Comparison of ENCODE assay signal across 8 cellular contexts in genomic region chr11:65918211-65919150, GRCh38. TPM values are rescaled to one million over a fixed set of nuclear protein-coding genes. Genes with fewer than 3 reads are reported as not detected.
DNase-seq lines count a peak whose midpoint lies in the region; ATAC-seq and TF ChIP-seq lines count a peak whose summit lies in the region.

TSS of gene C11orf68 (minus strand) at chr11:65919062. CDS start at chr11:65919031, 31 bp downstream.

- peaks cover 14% of the 10 kb centered on the region for H3K4me1 Mint-ChIP-seq in activated T-helper 17 cell treated with anti-CD3 and anti-CD28 coated beads, Interleukin-2, amount 50 U/mL, for 72 hours

- intact Hi-C loops in heart right ventricle (cut with DNase I): loop anchor here in 5 of 10 donors (1.0 to 5.0 kb wide), 8 partner anchors 28 to 346 kb away; partner anchors contain the start of genes SART1 (in 5 of the 5), FIBP (in 4 of the 5), CCDC85B (in 1 of the 5) and FAM89B (in 1 of the 5)

- peak within 1 kb of the TSS; percentile 89 for H3K27ac Mint-ChIP-seq in activated T-helper 17 cell treated with anti-CD3 and anti-CD28 coated beads, Interleukin-2, amount 50 U/mL, for 72 hours

- H3K36me3 ChIP-seq in heart right ventricle: peaks cover 0 to 37% (median 4%) of the 10 kb centered on the region in 9 donors

- H3K4me3 ChIP-seq in GM08714 (ENCODE audit: low read length): peak within 1 kb of the TSS; percentile 87
- peak within 1 kb of the TSS; percentile 81 to 100 (median 98) for H3K4me3 ChIP-seq in heart right ventricle

- peaks cover 39% of the 10 kb centered on the region for H3K36me3 Mint-ChIP-seq in activated T-helper 17 cell treated with anti-CD3 and anti-CD28 coated beads, Interleukin-2, amount 50 U/mL, for 72 hours (ENCODE audit: low read depth)

- peaks cover 36 to 60% (median 53%) of the 10 kb centered on the region in 9 donors for H3K4me1 ChIP-seq in heart right ventricle

- ATAC-seq in GM21381 (IDR thresholded peaks at IDR 0.05; ENCODE audit: unreplicated experiment) (peak; percentile 44), heart right ventricle (peak in 2 of 8 donors; percentile 0 to 1)
- peak; percentile 81 for ATAC-seq in activated T-helper 17 cell treated with anti-CD3 and anti-CD28 coated beads, Interleukin-2, amount 50 U/mL, for 72 hours (replicated peaks)

- TF ChIP-seq CTCF in heart right ventricle (IDR thresholded peaks at IDR 0.05): no peak

- H3K4me3 Mint-ChIP-seq in activated T-helper 17 cell treated with anti-CD3 and anti-CD28 coated beads, Interleukin-2, amount 50 U/mL, for 72 hours: peak within 1 kb of the TSS; percentile 86

- peak; percentile 48 for DNase-seq in HT-29 (ENCODE audit: low spot score)
- peak in 1 of 2 donors; percentile 14 for DNase-seq in heart right ventricle
- no peak for DNase-seq in pulmonary artery endothelial cell (ENCODE audit: low read depth, low spot score)
- DNase-seq in iPS-NIHi7 (ENCODE audit: extremely low spot score): no peak
- no peak for DNase-seq in superior temporal gyrus (ENCODE audit: extremely low spot score)

- no peaks in the 10 kb centered on the region for H3K27me3 Mint-ChIP-seq in activated T-helper 17 cell treated with anti-CD3 and anti-CD28 coated beads, Interleukin-2, amount 50 U/mL, for 72 hours

- H3K9me3 Mint-ChIP-seq in activated T-helper 17 cell treated with anti-CD3 and anti-CD28 coated beads, Interleukin-2, amount 50 U/mL, for 72 hours: no peaks in the 10 kb centered on the region

- peak within 1 kb of the TSS; percentile 95 to 99 (median 97) for H3K27ac ChIP-seq in heart right ventricle

- 4 to 6% methylated on average over 46 to 78 of the region's 78 CpGs for WGBS in heart right ventricle, 2 donors

- no peaks in the 10 kb centered on the region for H3K9me3 ChIP-seq in heart right ventricle

- no peaks in the 10 kb centered on the region for H3K27me3 ChIP-seq in heart right ventricle

RNA-seq across cellular contexts. Expression of gene C11orf68, which starts in this region (rescaled TPM):
- total RNA-seq in HT-29 (2014; rRNA removed; shearing (Covaris generic)): 21.7 and 24.5 TPM in 2 replicates
- 10 to 100 TPM; 20.9 to 30.1 TPM for total RNA-seq in activated T-helper 17 cell treated with anti-CD3 and anti-CD28 coated beads, Interleukin-2, amount 50 U/mL, for 72 hours
- total RNA-seq in heart right ventricle (10 to 100 TPM; 35.7 to 49.2 (median 40.9) TPM), pulmonary artery endothelial cell (15.2 and 17.3 TPM in 2 replicates)
- 10 to 100 TPM; 38.2 to 44.7 TPM for polyA plus RNA-seq in heart right ventricle
